In genomic region chr10:22714524-22715289, GRCh38 we compare ENCODE assay signal across 8 cellular contexts. TPM values are rescaled to one million over a fixed set of nuclear protein-coding genes. Genes with fewer than 3 reads are reported as not detected.
A peak's percentile ranks its signal among the peaks of the same experiment; 100 is the strongest.
DNase-seq lines count a peak whose midpoint lies in the region; ATAC-seq and TF ChIP-seq lines count a peak whose summit lies in the region.

Gene PIP4K2A, minus strand, starts transcription at chr10:22714578. Its CDS starts 252 bp downstream, at chr10:22714326.

- peaks cover 0 to 41% of the 10 kb centered on the region in 2 donors for H3K4me1 ChIP-seq in left lung

- CTCF ChIA-PET in activated CD4-positive, alpha-beta T cell treated with anti-CD3 and anti-CD28 coated beads, Interleukin-2, amount 10 ng/mL, durations not matched to agents 7 days and 5 days (lab: Charles Lee) = interaction anchor here (0.8 to 1.5 kb wide), 2 partner anchors 10 to 18 kb away, joined by 3 to 4 read pairs; no protein-coding TSS in a partner anchor

- DNase-seq in NCI-H2171 treated with DMSO at 0.1 percent for 48 hours (lab: John Stamatoyannopoulos, UW) (peak; percentile 3), NCI-H2171 (lab: John Stamatoyannopoulos, UW) (no peak), NCI-H146 (lab: John Stamatoyannopoulos, UW) (peak; percentile 88), left lung (peak; percentile 79 to 96)
- DNase-seq in activated CD4-positive, alpha-beta T cell treated with anti-CD3 and anti-CD28 coated beads, Interleukin-2, amount 10 ng/mL, durations not matched to agents 7 days and 5 days = peak; percentile 75
- DNase-seq in stimulated activated CD4-positive, alpha-beta T cell treated with anti-CD3 and anti-CD28 coated beads, Interleukin-2, amount 100 ng/mL, for 24 hours = peak; percentile 77 to 82

- H3K36me3 Mint-ChIP-seq in activated CD4-positive, alpha-beta T cell treated with anti-CD3 and anti-CD28 coated beads, Interleukin-2, amount 10 ng/mL, durations not matched to agents 7 days and 5 days (ENCODE audit: low read depth) = peaks cover 13% of the 10 kb centered on the region
- H3K36me3 Mint-ChIP-seq in dendritic cell treated with granulocyte-macrophage colony-stimulating factor and Interleukin-4, amounts not matched to agents 40 ng/mL and 50 ng/mL, for 4 days (ENCODE audit: low read depth) = peaks cover 13% of the 10 kb centered on the region

- POLR2A ChIA-PET in activated CD4-positive, alpha-beta T cell treated with anti-CD3 and anti-CD28 coated beads, Interleukin-2, amount 10 ng/mL, durations not matched to agents 7 days and 5 days (lab: Charles Lee) = no interaction called here

- peak within 1 kb of the TSS; percentile 91 for H3K4me3 Mint-ChIP-seq in activated CD4-positive, alpha-beta T cell treated with anti-CD3 and anti-CD28 coated beads, Interleukin-2, amount 10 ng/mL, durations not matched to agents 7 days and 5 days
- peak within 1 kb of the TSS; percentile 91 for H3K4me3 Mint-ChIP-seq in dendritic cell treated with granulocyte-macrophage colony-stimulating factor and Interleukin-4, amounts not matched to agents 40 ng/mL and 50 ng/mL, for 4 days

- intact Hi-C loops in dendritic cell treated with granulocyte-macrophage colony-stimulating factor and Interleukin-4, amounts not matched to agents 40 ng/mL and 50 ng/mL, for 4 days (cut with micrococcal nuclease) = loop anchor here (5.0 to 10.0 kb wide), 5 partner anchors 107 to 1190 kb away; partner anchors contain the start of genes DNAJC1 and SKIDA1
- intact Hi-C loops in left lung (cut with DNase I) = loop anchor here in 1 of 2 donors (10.0 kb wide), 1 partner anchor 100 kb away; no protein-coding TSS in a partner anchor

- no peaks in the 10 kb centered on the region for H3K27me3 ChIP-seq in left lung

- H3K27ac ChIP-seq in left lung = peak within 1 kb of the TSS; percentile 80 to 92

- peak within 1 kb of the TSS; percentile 91 for H3K27ac Mint-ChIP-seq in activated CD4-positive, alpha-beta T cell treated with anti-CD3 and anti-CD28 coated beads, Interleukin-2, amount 10 ng/mL, durations not matched to agents 7 days and 5 days
- peak within 1 kb of the TSS; percentile 84 for H3K27ac Mint-ChIP-seq in dendritic cell treated with granulocyte-macrophage colony-stimulating factor and Interleukin-4, amounts not matched to agents 40 ng/mL and 50 ng/mL, for 4 days

- peaks cover 30% of the 10 kb centered on the region for H3K4me1 Mint-ChIP-seq in activated CD4-positive, alpha-beta T cell treated with anti-CD3 and anti-CD28 coated beads, Interleukin-2, amount 10 ng/mL, durations not matched to agents 7 days and 5 days
- peaks cover 30% of the 10 kb centered on the region for H3K4me1 Mint-ChIP-seq in dendritic cell treated with granulocyte-macrophage colony-stimulating factor and Interleukin-4, amounts not matched to agents 40 ng/mL and 50 ng/mL, for 4 days (ENCODE audit: low read depth)

- H3K36me3 ChIP-seq in left lung = no peaks in the 10 kb centered on the region

- H3K9me3 ChIP-seq in left lung = no peaks in the 10 kb centered on the region

- H3K27me3 Mint-ChIP-seq in activated CD4-positive, alpha-beta T cell treated with anti-CD3 and anti-CD28 coated beads, Interleukin-2, amount 10 ng/mL, durations not matched to agents 7 days and 5 days = peaks cover 5% of the 10 kb centered on the region
- peaks cover 6% of the 10 kb centered on the region for H3K27me3 Mint-ChIP-seq in dendritic cell treated with granulocyte-macrophage colony-stimulating factor and Interleukin-4, amounts not matched to agents 40 ng/mL and 50 ng/mL, for 4 days

- peak within 1 kb of the TSS; percentile 82 to 93 for H3K4me3 ChIP-seq in left lung

- ATAC-seq in HG02642 (IDR thresholded peaks at IDR 0.05; ENCODE audit: poor library complexity, unreplicated experiment) (peak; percentile 83), left lung (peak; percentile 87)

- TF ChIP-seq CTCF in left lung (IDR thresholded peaks at IDR 0.05) = no peak

- H3K9me3 Mint-ChIP-seq in activated CD4-positive, alpha-beta T cell treated with anti-CD3 and anti-CD28 coated beads, Interleukin-2, amount 10 ng/mL, durations not matched to agents 7 days and 5 days = no peaks in the 10 kb centered on the region
- H3K9me3 Mint-ChIP-seq in dendritic cell treated with granulocyte-macrophage colony-stimulating factor and Interleukin-4, amounts not matched to agents 40 ng/mL and 50 ng/mL, for 4 days = no peaks in the 10 kb centered on the region

RNA-seq across cellular contexts. Expression of gene PIP4K2A, which starts in this region (rescaled TPM):
- 100 to 1,000 TPM; 161 to 163 TPM for total RNA-seq in activated CD4-positive, alpha-beta T cell treated with anti-CD3 and anti-CD28 coated beads, Interleukin-2, amount 10 ng/mL, durations not matched to agents 7 days and 5 days
- total RNA-seq in left lung = 10 to 100 TPM; 41.0 to 53.8 TPM
